25 cellular contexts compared by ENCODE assay signal in the genomic region with DNA sequence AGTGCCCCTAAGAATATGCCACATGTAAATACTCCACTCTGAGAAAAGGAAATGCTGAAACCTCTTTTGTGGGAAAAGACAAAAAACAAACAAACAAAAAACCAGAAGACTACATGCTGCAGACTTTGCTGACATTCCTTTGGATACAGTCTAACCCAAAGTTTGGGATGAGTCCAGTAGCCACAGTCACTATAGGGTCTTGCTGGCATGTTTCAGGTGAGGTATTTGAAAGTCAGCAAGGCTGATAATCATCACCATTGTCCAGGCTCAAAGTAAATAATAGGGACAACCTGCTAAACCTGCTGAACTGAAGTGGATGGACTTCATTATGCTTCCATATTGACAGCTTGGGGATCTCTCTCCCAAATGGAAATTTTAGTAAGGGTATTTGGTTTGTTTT.
"Had no signal": no experiment of that assay in that cellular context is flagged by ENCODE, and none has a peak within 500 bp of the region (broad histone marks: within the 10 kb centered on the region; RNA-seq: fewer than 3 reads in every experiment).

No MANE protein-coding gene starts in this region.

- H3K4me1 ChIP-seq: foreskin keratinocyte, gastroesophageal sphincter, heart left ventricle, lower lobe of right lung, psoas muscle, sigmoid colon, stomach, thyroid gland had no signal

- H3K27me3 ChIP-seq: dorsolateral prefrontal cortex, foreskin keratinocyte, gastroesophageal sphincter, heart left ventricle, hepatocyte, sigmoid colon, stomach, thyroid gland had no signal

- H3K4me3 Mint-ChIP-seq: endodermal cell; naive thymus-derived CD8-positive, alpha-beta T cell; nephron progenitor cell; stimulated activated effector memory CD8-positive, alpha-beta T cell treated with anti-CD3 and anti-CD28 coated beads, Interleukin-12 subunit alpha, Interleukin-12 subunit beta, amount 100 ng/mL, for 72 hours; type B pancreatic cell had no signal

- H3K79me2 ChIP-seq: hepatocyte had no signal

- H3K9me3 ChIP-seq: gastroesophageal sphincter, heart left ventricle, lower lobe of right lung, psoas muscle, sigmoid colon, stomach, thyroid gland had no signal

- ATAC-seq: esophagus mucosa; foreskin keratinocyte; gastroesophageal sphincter; heart left ventricle; left ventricle myocardium superior; lower lobe of right lung; naive thymus-derived CD8-positive, alpha-beta T cell; psoas muscle; right cardiac atrium; stimulated activated effector memory CD8-positive, alpha-beta T cell treated with anti-CD3 and anti-CD28 coated beads, Interleukin-12 subunit alpha, Interleukin-12 subunit beta, amount 100 ng/mL, for 72 hours had no signal

- H3K27ac Mint-ChIP-seq: endodermal cell; naive thymus-derived CD8-positive, alpha-beta T cell; nephron progenitor cell; stimulated activated effector memory CD8-positive, alpha-beta T cell treated with anti-CD3 and anti-CD28 coated beads, Interleukin-12 subunit alpha, Interleukin-12 subunit beta, amount 100 ng/mL, for 72 hours; type B pancreatic cell had no signal

- H2AFZ ChIP-seq: hepatocyte had no signal

- DNase-seq: dorsolateral prefrontal cortex; effector CD4-positive, alpha-beta T cell; endodermal cell; foreskin keratinocyte; heart left ventricle; kidney glomerular epithelial cell; left ventricle myocardium superior; lower lobe of right lung; naive thymus-derived CD8-positive, alpha-beta T cell; nephron progenitor cell; nucleus accumbens; psoas muscle; right cardiac atrium; sigmoid colon; stimulated activated CD4-positive, alpha-beta T cell treated with anti-CD3 and anti-CD28 coated beads, Interleukin-2, amount 100 ng/mL, for 24 hours; stimulated activated CD4-positive, alpha-beta T cell treated with anti-CD3 and anti-CD28 coated beads, Interleukin-4, amount 100 ng/mL, for 24 hours; stimulated activated naive CD4-positive, alpha-beta T cell treated with Interleukin-2 at 50 U/mL for 16 hours; stomach; thyroid gland had no signal

- H3K36me3 Mint-ChIP-seq: naive thymus-derived CD8-positive, alpha-beta T cell; stimulated activated effector memory CD8-positive, alpha-beta T cell treated with anti-CD3 and anti-CD28 coated beads, Interleukin-12 subunit alpha, Interleukin-12 subunit beta, amount 100 ng/mL, for 72 hours; type B pancreatic cell had no signal

- H3K4me2 ChIP-seq: hepatocyte had no signal

- H3K36me3 ChIP-seq: gastroesophageal sphincter, heart left ventricle, lower lobe of right lung, sigmoid colon, stomach, thyroid gland had no signal

- H3K4me3 ChIP-seq: dorsolateral prefrontal cortex, gastroesophageal sphincter, heart left ventricle, hepatocyte, lower lobe of right lung, psoas muscle, sigmoid colon, stomach, thyroid gland had no signal

- H3K4me1 Mint-ChIP-seq: endodermal cell; naive thymus-derived CD8-positive, alpha-beta T cell; nephron progenitor cell; stimulated activated effector memory CD8-positive, alpha-beta T cell treated with anti-CD3 and anti-CD28 coated beads, Interleukin-12 subunit alpha, Interleukin-12 subunit beta, amount 100 ng/mL, for 72 hours had no signal

- H3K27me3 Mint-ChIP-seq: naive thymus-derived CD8-positive, alpha-beta T cell; type B pancreatic cell had no signal

- H3K27ac ChIP-seq: dorsolateral prefrontal cortex, epithelial cell of prostate, foreskin keratinocyte, gastroesophageal sphincter, heart left ventricle, hepatocyte, lower lobe of right lung, psoas muscle, sigmoid colon, stomach, thyroid gland had no signal

- H3K9me3 Mint-ChIP-seq: endodermal cell, nephron progenitor cell had no signal
